8 cellular contexts compared by ENCODE assay signal in genomic region chr12:98645572-98646067, GRCh38. TPM values are rescaled to one million over a fixed set of nuclear protein-coding genes. Genes with fewer than 3 reads are reported as not detected.
DNase-seq lines count a peak whose midpoint lies in the region; ATAC-seq and TF ChIP-seq lines count a peak whose summit lies in the region.

No MANE protein-coding gene starts in this region.

- intact Hi-C loops in posterior vena cava (cut with DNase I), result loop anchor here (10.0 kb wide), 1 partner anchor 51 kb away; the partner anchor contains the start of gene SLC25A3 (in 2 of the 2)

- H3K4me3 Mint-ChIP-seq in neural progenitor cell, result peak overlapping the region; percentile 98

- peak overlapping the region; percentile 67 for H3K27ac ChIP-seq in foreskin keratinocyte
- peak overlapping the region; percentile 65 for H3K27ac ChIP-seq in neural progenitor cell

- peak overlapping the region; percentile 51 for H2AFZ ChIP-seq in neural progenitor cell (replicated peaks)

- H3K36me3 ChIP-seq in neural progenitor cell, result no peaks in the 10 kb centered on the region

- peak overlapping the region; percentile 51 for H3K9ac ChIP-seq in neural progenitor cell

- H3K27me3 ChIP-seq in foreskin keratinocyte (no peaks in the 10 kb centered on the region), neural progenitor cell (no peaks in the 10 kb centered on the region)

- in situ Hi-C loops in KBM-7 (cut with MboI; ENCODE audit: low pct_unique_long_range_greater_than_20kb, low sequenced_read_pairs), result no loop called here

- no peaks in the 10 kb centered on the region for H3K9me3 Mint-ChIP-seq in neural progenitor cell

- peaks cover 3% of the 10 kb centered on the region for H3K4me1 ChIP-seq in foreskin keratinocyte
- H3K4me1 ChIP-seq in neural progenitor cell, result peaks cover 14% of the 10 kb centered on the region

- H3K4me2 ChIP-seq in neural progenitor cell, result peak overlapping the region; percentile 82

- H3K9me3 ChIP-seq in neural progenitor cell (ENCODE audit: low read depth), result no peaks in the 10 kb centered on the region

- peaks cover 2% of the 10 kb centered on the region for H3K27me3 Mint-ChIP-seq in neural progenitor cell (ENCODE audit: insufficient read depth, low read depth)

- TF ChIP-seq CTCF in foreskin keratinocyte (conservative IDR thresholded peaks at IDR 0.05) (no peak), neural progenitor cell (IDR thresholded peaks at IDR 0.05) (no peak)

- H3K4me3 ChIP-seq in neural progenitor cell, result peak overlapping the region; percentile 74

- peaks cover 25% of the 10 kb centered on the region for H4K20me1 ChIP-seq in neural progenitor cell (ENCODE audit: low read depth)

- peaks cover 15% of the 10 kb centered on the region for H3F3A ChIP-seq in neural progenitor cell (ENCODE audit: low read depth)

- ATAC-seq in GM19438 (IDR thresholded peaks at IDR 0.05; ENCODE audit: low read depth, unreplicated experiment), result peak; percentile 2
- ATAC-seq in foreskin keratinocyte, result peak; percentile 0

- H3K79me2 ChIP-seq in neural progenitor cell (ENCODE audit: low read depth), result peaks cover 68% of the 10 kb centered on the region

- H3K4me1 Mint-ChIP-seq in neural progenitor cell, result peaks cover 11% of the 10 kb centered on the region

- DNase-seq in CD1c-positive myeloid dendritic cell (ENCODE audit: extremely low spot score) (peak; percentile 56), KBM-7 (peak; percentile 66), activated T-cell treated with anti-CD3 and anti-CD28 coated beads for 4 hours (peak; percentile 3), foreskin keratinocyte (peak; percentile 15 to 35), neural progenitor cell (ENCODE audit: low spot score) (peak; percentile 53), NCI-H1048 (lab: John Stamatoyannopoulos, UW) (no peak), posterior vena cava (ENCODE audit: low spot score) (no peak)

- no peak overlapping the region for H3K27ac Mint-ChIP-seq in neural progenitor cell

- peaks cover 11% of the 10 kb centered on the region for H3K36me3 Mint-ChIP-seq in neural progenitor cell

RNA-seq across cellular contexts. Expression of gene APAF1, which starts 0.5 kb away (rescaled TPM):
- 17.0 and 18.6 TPM in 2 replicates for total RNA-seq in foreskin keratinocyte
- 4.9 and 6.8 TPM in 2 replicates for polyA plus RNA-seq in foreskin keratinocyte
- total RNA-seq in neural progenitor cell (ENCODE audit: low replicate concordance), result 43.2 and 69.1 TPM in 2 replicates
- total RNA-seq in posterior vena cava, result 10 to 100 TPM; 11.5 to 13.0 TPM

RNA-seq across cellular contexts. Expression of gene IKBIP, which starts 1.0 kb away (rescaled TPM):
- total RNA-seq in foreskin keratinocyte (50.5 and 52.7 TPM in 2 replicates), neural progenitor cell (ENCODE audit: low replicate concordance) (31.1 and 51.6 TPM in 2 replicates), posterior vena cava (10 to 100 TPM; 17.5 to 25.9 TPM)
- polyA plus RNA-seq in foreskin keratinocyte, result 37.0 and 38.2 TPM in 2 replicates

RNA-seq across cellular contexts. Expression of gene SLC25A3, which starts 52.1 kb away (rescaled TPM):
- 624 and 626 TPM in 2 replicates for total RNA-seq in foreskin keratinocyte
- 596 and 642 TPM in 2 replicates for polyA plus RNA-seq in foreskin keratinocyte
- total RNA-seq in neural progenitor cell (ENCODE audit: low replicate concordance), result 956 and 1,100 TPM in 2 replicates
- total RNA-seq in posterior vena cava, result 100 to 1,000 TPM; 319 to 337 TPM

Comparison
In these comparisons a context has a peak if more than half of its experiments do, and no peak if none do; other contexts are left out.
1. DNase-seq: peak in CD1c-positive myeloid dendritic cell (single experiment), KBM-7 (single experiment), activated T-cell treated with anti-CD3 and anti-CD28 coated beads for 4 hours (single experiment), foreskin keratinocyte (2 of 2) and neural progenitor cell (single experiment); none in NCI-H1048 (single experiment) and posterior vena cava (single experiment).